Comparison of ENCODE assay signal across 1 cellular context in genomic region chr7:24025094-24025493, GRCh38.
TF ChIP-seq lines count a peak whose summit lies in the region.

No MANE protein-coding gene starts in this region.

TF ChIP-seq in GM12878, 131 proteins besides CTCF, POLR2A, EP300 and RAD21 (continued from another document):
- TF ChIP-seq ZNF592 (IDR thresholded peaks at IDR 0.05) (no peak), POLR2AphosphoS2 (IDR thresholded peaks at IDR 0.05; ENCODE audit: low read depth, low read length) (no peak), HCFC1 (IDR thresholded peaks at IDR 0.05; ENCODE audit: low read length) (no peak), USF1 (IDR thresholded peaks at IDR 0.05; ENCODE audit: borderline replicate concordance, extremely low read length, insufficient read depth, low read depth, low read length) (no peak), ZSCAN29 (IDR thresholded peaks at IDR 0.05) (no peak), RUNX3 (IDR thresholded peaks at IDR 0.05; ENCODE audit: low read length) (no peak), EGR1 (IDR thresholded peaks at IDR 0.05; ENCODE audit: borderline replicate concordance in 1 of 2, low read depth in 2 of 2, low read length in 2 of 2) (no peak), ZNF274 (IDR thresholded peaks at IDR 0.05; ENCODE audit: insufficient read depth, insufficient read length) (no peak), SP1 (IDR thresholded peaks at IDR 0.05; ENCODE audit: low read depth, low read length) (no peak), RCOR1 (conservative IDR thresholded peaks at IDR 0.05; ENCODE audit: low read depth, low read length) (no peak), GABPA (IDR thresholded peaks at IDR 0.05; ENCODE audit: low read depth) (no peak), CHD1 (IDR thresholded peaks at IDR 0.05; ENCODE audit: low read depth, low read length) (no peak)
